8 cellular contexts compared by ENCODE assay signal in genomic region chr6:10510592-10511367, GRCh38. TPM values are rescaled to one million over a fixed set of nuclear protein-coding genes. Genes with fewer than 3 reads are reported as not detected.
DNase-seq lines count a peak whose midpoint lies in the region; ATAC-seq and TF ChIP-seq lines count a peak whose summit lies in the region.

No MANE protein-coding gene starts in this region.

- H3K27ac Mint-ChIP-seq in activated CD8-positive, alpha-beta memory T cell treated with anti-CD3 and anti-CD28 coated beads, Interleukin-2, amount 10 ng/mL, durations not matched to agents 7 days and 5 days: no peak overlapping the region
- H3K27ac Mint-ChIP-seq in nephron: peak overlapping the region; percentile 71 to 85 (median 80)

- H3K27ac ChIP-seq in fibroblast of lung (ENCODE audit: insufficient read depth, low read length): no peak overlapping the region

- peaks cover 11% of the 10 kb centered on the region for H3K27me3 Mint-ChIP-seq in activated CD8-positive, alpha-beta memory T cell treated with anti-CD3 and anti-CD28 coated beads, Interleukin-2, amount 10 ng/mL, durations not matched to agents 7 days and 5 days
- peaks cover 13% of the 10 kb centered on the region for H3K27me3 Mint-ChIP-seq in nephron (ENCODE audit: low read depth)

- no peaks in the 10 kb centered on the region for H3K79me2 ChIP-seq in fibroblast of lung (ENCODE audit: control insufficient read depth, insufficient read depth, low read length)

- H3K4me2 ChIP-seq in fibroblast of lung (ENCODE audit: extremely low read depth, insufficient read depth, low read length): no peak overlapping the region

- H3K36me3 ChIP-seq in fibroblast of lung (ENCODE audit: control insufficient read depth, insufficient read depth, low read length): no peaks in the 10 kb centered on the region

- no peaks in the 10 kb centered on the region for H3K4me1 ChIP-seq in fibroblast of lung (ENCODE audit: control insufficient read depth, extremely low read depth, insufficient read depth, low read length)

- H3K27me3 ChIP-seq in fibroblast of lung (ENCODE audit: control insufficient read depth, insufficient read depth, low read length): no peaks in the 10 kb centered on the region

- no peak overlapping the region for H2AFZ ChIP-seq in fibroblast of lung (ENCODE audit: low read length)

- no peaks in the 10 kb centered on the region for H3K9me3 ChIP-seq in fibroblast of lung (ENCODE audit: control insufficient read depth, insufficient read depth, low read depth, low read length)

- H4K20me1 ChIP-seq in fibroblast of lung (ENCODE audit: control insufficient read depth, extremely low read depth, insufficient read depth, low read length): no peaks in the 10 kb centered on the region

- CTCF ChIA-PET in activated CD8-positive, alpha-beta memory T cell treated with anti-CD3 and anti-CD28 coated beads, Interleukin-2, amount 10 ng/mL, durations not matched to agents 7 days and 5 days (lab: Charles Lee): interaction anchor here (0.7 to 2.1 kb wide), 10 partner anchors 10 to 295 kb away, joined by 3 to 23 read pairs (median 4); partner anchors contain the start of genes C6orf52 and PAK1IP1

- H3K9me3 Mint-ChIP-seq in activated CD8-positive, alpha-beta memory T cell treated with anti-CD3 and anti-CD28 coated beads, Interleukin-2, amount 10 ng/mL, durations not matched to agents 7 days and 5 days (ENCODE audit: low read depth): no peaks in the 10 kb centered on the region
- H3K9me3 Mint-ChIP-seq in nephron: no peaks in the 10 kb centered on the region

- ATAC-seq in GM21360 (IDR thresholded peaks at IDR 0.05; ENCODE audit: unreplicated experiment) (peak; percentile 96), HG03469 (IDR thresholded peaks at IDR 0.05; ENCODE audit: unreplicated experiment) (peak; percentile 91)
- ATAC-seq in activated CD8-positive, alpha-beta memory T cell treated with anti-CD3 and anti-CD28 coated beads, Interleukin-2, amount 10 ng/mL, durations not matched to agents 7 days and 5 days: peak; percentile 89

- peak; percentile 4 for DNase-seq in DMS79 treated with DMSO at 0.1 percent for 48 hours (lab: John Stamatoyannopoulos, UW)
- DNase-seq in NCI-H748 (lab: John Stamatoyannopoulos, UW; ENCODE audit: unreplicated experiment): peak; percentile 87
- peak; percentile 66 for DNase-seq in activated CD8-positive, alpha-beta memory T cell treated with anti-CD3 and anti-CD28 coated beads, Interleukin-2, amount 10 ng/mL, durations not matched to agents 7 days and 5 days
- peak; percentile 28 to 63 for DNase-seq in fibroblast of lung (ENCODE audit: low read depth in 2 of 2)
- no peak for DNase-seq in T-helper 9 cell

- no peak overlapping the region for H3K4me3 Mint-ChIP-seq in activated CD8-positive, alpha-beta memory T cell treated with anti-CD3 and anti-CD28 coated beads, Interleukin-2, amount 10 ng/mL, durations not matched to agents 7 days and 5 days
- no peak overlapping the region for H3K4me3 Mint-ChIP-seq in nephron

- H3K4me1 Mint-ChIP-seq in activated CD8-positive, alpha-beta memory T cell treated with anti-CD3 and anti-CD28 coated beads, Interleukin-2, amount 10 ng/mL, durations not matched to agents 7 days and 5 days: peaks cover 9% of the 10 kb centered on the region
- H3K4me1 Mint-ChIP-seq in nephron: peaks cover 15% of the 10 kb centered on the region

- H3K4me3 ChIP-seq in fibroblast of lung (replicated peaks in 1 of 4; ENCODE audit: control extremely low read depth in 1 of 4, insufficient read depth in 1 of 4, low read depth in 3 of 4, low read length in 4 of 4): no peak overlapping the region

- no peak overlapping the region for H3K9ac ChIP-seq in fibroblast of lung (ENCODE audit: insufficient read depth, low read length)

- TF ChIP-seq CTCF in fibroblast of lung (conservative IDR thresholded peaks at IDR 0.05 in 1 of 2, IDR thresholded peaks at IDR 0.05 in 1 of 2; ENCODE audit: low read depth in 1 of 2, low read length in 2 of 2) (peak; percentile 57 to 78), nephron (IDR thresholded peaks at IDR 0.05; ENCODE audit: unreplicated experiment in 3 of 3) (peak; percentile 62 to 72 (median 63))

- H3K36me3 Mint-ChIP-seq in activated CD8-positive, alpha-beta memory T cell treated with anti-CD3 and anti-CD28 coated beads, Interleukin-2, amount 10 ng/mL, durations not matched to agents 7 days and 5 days: no peaks in the 10 kb centered on the region
- no peaks in the 10 kb centered on the region for H3K36me3 Mint-ChIP-seq in nephron (ENCODE audit: low read depth)

RNA-seq across cellular contexts. Expression of gene GCNT2, which starts 10.4 kb away (rescaled TPM):
- 1 to 10 TPM; 2.2 to 4.3 TPM for total RNA-seq in activated CD8-positive, alpha-beta memory T cell treated with anti-CD3 and anti-CD28 coated beads, Interleukin-2, amount 10 ng/mL, durations not matched to agents 7 days and 5 days
- total RNA-seq in fibroblast of lung: 0.77 and 2.1 TPM in 2 replicates
- polyA plus RNA-seq in fibroblast of lung: 1.3 and 1.4 TPM in 2 replicates
- 0.91 and 1.0 TPM in 2 replicates for polyA plus RNA-seq in fibroblast of lung (2012)
- 0.30 and 0.47 TPM in 2 replicates for polyA minus RNA-seq in fibroblast of lung (ENCODE audit: low replicate concordance)
